Comparison of ENCODE assay signal across 18 cellular contexts in the genomic region with DNA sequence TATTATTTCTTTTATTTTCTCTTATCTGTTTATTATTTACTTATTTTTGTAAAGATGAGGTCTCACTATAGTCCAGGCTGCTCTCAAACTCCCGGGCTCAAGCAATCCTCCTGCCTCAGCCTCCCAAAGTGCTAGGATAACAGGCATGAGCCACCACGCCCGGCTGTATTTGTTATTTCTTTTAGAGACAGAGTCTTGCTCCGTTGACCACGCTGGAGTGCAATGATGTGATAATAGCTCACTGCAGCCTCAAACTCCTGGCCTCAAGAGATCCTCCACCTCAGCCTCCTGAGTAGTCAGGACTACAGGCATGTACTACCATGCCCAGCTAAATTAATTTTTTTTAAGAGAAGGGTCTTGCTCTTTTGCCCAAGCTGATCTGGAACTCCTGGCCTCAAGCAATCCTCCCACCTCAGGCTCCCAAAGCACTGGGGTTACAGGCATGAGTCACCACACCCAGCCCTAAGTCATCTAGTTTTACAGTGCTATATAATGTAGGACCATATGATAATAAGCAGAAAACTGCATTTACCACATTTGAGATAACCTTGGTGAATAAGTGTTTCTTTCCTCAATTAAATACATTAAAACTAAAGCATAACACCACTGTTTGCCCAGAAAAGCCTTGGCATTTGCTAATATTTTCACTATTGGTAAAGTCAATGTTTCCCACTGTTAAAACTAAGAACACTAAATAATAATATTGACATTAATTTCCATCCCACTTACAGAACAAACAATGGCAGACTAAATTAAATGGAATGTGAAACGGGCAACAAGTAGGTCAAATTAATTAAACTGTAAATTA.
DNase-seq lines count a peak whose midpoint lies in the region; ATAC-seq, FAIRE-seq and TF ChIP-seq lines count a peak whose summit lies in the region.
"Had no signal": no experiment of that assay in that cellular context is flagged by ENCODE, and none has a peak within 500 bp of the region (broad histone marks: within the 10 kb centered on the region; RNA-seq: fewer than 3 reads in every experiment).

No MANE protein-coding gene starts in this region.

- peak; percentile 24 for FAIRE-seq in GM12892 (lab: Jason Lieb, UNC)
- FAIRE-seq in GM19239 (lab: Jason Lieb, UNC) = no peak
- FAIRE-seq: D721Med, HepG2 had no signal

- intact Hi-C loops in A673 (cut with micrococcal nuclease; ENCODE audit: unreplicated experiment) = loop anchor here (5.0 kb wide), 1 partner anchor 127 kb away; a partner anchor contains a TSS

- no peak overlapping the region for H3K4me3 ChIP-seq in A673 (ENCODE audit: low read depth, low read length, poor library complexity, severe bottlenecking)

- CTCF ChIA-PET in A673 (lab: Charles Lee) = no interaction called here

- no TSS peak for BruUV-seq in A673 (replicated peaks; lab: Mats Ljungman, UMichigan)

- POLR2A ChIA-PET in A673 (lab: Charles Lee; ENCODE audit: low non-redundant PET) = no interaction called here

- H3K27ac ChIP-seq in A673 (ENCODE audit: low read depth, low read length, poor library complexity, severe bottlenecking) = no peak overlapping the region
- H3K27ac ChIP-seq in foreskin keratinocyte = no peak overlapping the region

- peaks cover 35% of the 10 kb centered on the region for H3K4me1 ChIP-seq in A673 (ENCODE audit: insufficient read depth, low read length, poor library complexity, severe bottlenecking)
- peaks cover 6% of the 10 kb centered on the region for H3K4me1 ChIP-seq in foreskin keratinocyte
- H3K4me1 ChIP-seq: BE2C had no signal

- DNase-seq in A673 (ENCODE audit: low spot score) (peak; percentile 30), GM12892 (ENCODE audit: insufficient read length) (no peak), RPMI7951 (ENCODE audit: low read depth) (peak; percentile 47), foreskin keratinocyte (no peak), GM19239 (ENCODE audit: insufficient read length, low spot score) (no peak)
- DNase-seq: activated naive CD4-positive, alpha-beta T cell treated with anti-CD3 and anti-CD28 coated beads, Interleukin-2, amount 50 U/mL, for 16 hours; BE2C; dermis blood vessel endothelial cell; NCI-H1092 treated with DMSO at 0.1 percent for 48 hours; NCI-H2107; retina; RPMI8226 had no signal

- ATAC-seq in foreskin keratinocyte (peak; percentile 65), GM21737 (IDR thresholded peaks at IDR 0.05; ENCODE audit: unreplicated experiment) (no peak), GM18858 (IDR thresholded peaks at IDR 0.05; ENCODE audit: unreplicated experiment) (no peak), HG03565 (IDR thresholded peaks at IDR 0.05; ENCODE audit: unreplicated experiment) (no peak)
- ATAC-seq: esophagus mucosa, HepG2 had no signal

- no peaks in the 10 kb centered on the region for H3K9me3 ChIP-seq in A673 (ENCODE audit: low read depth, low read length, poor library complexity, severe bottlenecking)
- H3K9me3 ChIP-seq: BE2C had no signal

- TF ChIP-seq CTCF in A673 (conservative IDR thresholded peaks at IDR 0.05; ENCODE audit: low read depth, low read length) (no peak), foreskin keratinocyte (conservative IDR thresholded peaks at IDR 0.05) (no peak)

- H3K27me3 ChIP-seq in A673 (replicated peaks; ENCODE audit: insufficient read depth, low read depth, low read length, poor library complexity) = no peaks in the 10 kb centered on the region
- H3K27me3 ChIP-seq in foreskin keratinocyte = no peaks in the 10 kb centered on the region
- H3K27me3 ChIP-seq: BE2C had no signal

- no peaks in the 10 kb centered on the region for H3K36me3 ChIP-seq in A673 (ENCODE audit: insufficient read depth, low read length, poor library complexity, severe bottlenecking)
- H3K36me3 ChIP-seq: BE2C had no signal

- TF ChIP-seq POLR2A in GM12892 (IDR thresholded peaks at IDR 0.05; ENCODE audit: low read depth, low read length) = no peak

Comparison
In these comparisons a context has a peak if more than half of its experiments do, and no peak if none do; other contexts are left out.
1. DNase-seq: peak in A673 (single experiment) and RPMI7951 (single experiment); none in GM12892 (single experiment), foreskin keratinocyte (0 of 2) and GM19239 (single experiment).